1 cellular context compared by ENCODE assay signal in genomic region chr12:57898308-57898970, GRCh38.
TF ChIP-seq lines count a peak whose summit lies in the region.

No MANE protein-coding gene starts in this region.

TF ChIP-seq in H1, 55 proteins besides CTCF, POLR2A, EP300 and RAD21 (continued from another document):
- TF ChIP-seq GABPA (IDR thresholded peaks at IDR 0.05; ENCODE audit: borderline replicate concordance, insufficient read depth, low read length), result no peak
- no peak for TF ChIP-seq POLR2AphosphoS5 (IDR thresholded peaks at IDR 0.05; ENCODE audit: low read depth, low read length)
- no peak for TF ChIP-seq HDAC2 (IDR thresholded peaks at IDR 0.05; ENCODE audit: borderline replicate concordance in 1 of 2, low read depth in 2 of 2, low read length in 2 of 2)
- no peak for TF ChIP-seq KDM5A (IDR thresholded peaks at IDR 0.05; ENCODE audit: low read length)
- no peak for TF ChIP-seq CTBP2 (IDR thresholded peaks at IDR 0.05; ENCODE audit: borderline replicate concordance, insufficient read depth, insufficient read length, low read length)
- TF ChIP-seq TEAD4 (IDR thresholded peaks at IDR 0.05; ENCODE audit: low read depth, low read length), result no peak
- no peak for TF ChIP-seq EZH2 (IDR thresholded peaks at IDR 0.05; ENCODE audit: low read depth, low read length, severe bottlenecking)
- no peak for TF ChIP-seq TCF12 (IDR thresholded peaks at IDR 0.05; ENCODE audit: low read depth, low read length)
- no peak for TF ChIP-seq CREB1 (IDR thresholded peaks at IDR 0.05)
- TF ChIP-seq KDM1A (IDR thresholded peaks at IDR 0.05; ENCODE audit: borderline replicate concordance, low read length), result no peak
TF ChIP-seq in H1: peak in this region for 0.
